In genomic region chr11:64128255-64129006, GRCh38 we compare ENCODE assay signal across 22 cellular contexts.
"Had no signal": no experiment of that assay in that cellular context is flagged by ENCODE, and none has a peak within 500 bp of the region (broad histone marks: within the 10 kb centered on the region; RNA-seq: fewer than 3 reads in every experiment).

No MANE protein-coding gene starts in this region.

- H3K9me3 ChIP-seq: breast epithelium, left lung, upper lobe of right lung had no signal

- H3K36me3 ChIP-seq: breast epithelium, left lung, upper lobe of right lung had no signal

- H3K27ac ChIP-seq: breast epithelium, coronary artery, left lung, upper lobe of right lung had no signal

- H3K27ac Mint-ChIP-seq: activated naive CD4-positive, alpha-beta T cell treated with anti-CD3 and anti-CD28 coated beads for 36 hours; nephron progenitor cell; progenitor cell of endocrine pancreas had no signal

- H3K9me3 Mint-ChIP-seq: activated naive CD4-positive, alpha-beta T cell treated with anti-CD3 and anti-CD28 coated beads for 36 hours; activated T-cell treated with anti-CD3 and anti-CD28 coated beads, Interleukin-2, amount 50 U/mL, for 4 hours; nephron progenitor cell had no signal

- DNase-seq: activated CD4-positive, alpha-beta T cell treated with anti-CD3 and anti-CD28 coated beads, Interleukin-2, amount 50 U/mL, for 1 hour; activated CD4-positive, CD25-positive, alpha-beta regulatory T cell treated with anti-CD3 and anti-CD28 coated beads, Interleukin-2, amount 50 U/mL, for 72 hours; activated CD8-positive, alpha-beta memory T cell treated with anti-CD3 and anti-CD28 coated beads, Interleukin-2, amount 50 U/mL, for 4 hours; activated naive CD4-positive, alpha-beta T cell treated with anti-CD3 and anti-CD28 coated beads for 36 hours; activated T-cell treated with anti-CD3 and anti-CD28 coated beads, Interleukin-2, amount 50 U/mL, for 4 hours; aorta; foreskin melanocyte; glutamatergic neuron; islet precursor cell; left lung; midbrain; nephron progenitor cell; occipital lobe; stimulated activated CD4-positive, alpha-beta T cell treated with anti-CD3 and anti-CD28 coated beads, Interleukin-12 subunit alpha, Interleukin-12 subunit beta, amount 100 ng/mL, for 4 hours; stimulated activated CD4-positive, alpha-beta T cell treated with anti-CD3 and anti-CD28 coated beads, Interleukin-1b, Interleukin-23, amount 100 ng/mL, for 48 hours; stimulated activated CD8-positive, alpha-beta memory T cell treated with anti-CD3 and anti-CD28 coated beads, Interleukin-4, amount 100 ng/mL, for 48 hours; stimulated activated naive CD4-positive, alpha-beta T cell; T-helper 9 cell; upper lobe of right lung had no signal

- H3K27me3 ChIP-seq: breast epithelium, left lung, upper lobe of right lung had no signal

- H3K4me1 ChIP-seq: upper lobe of right lung had no signal

- H3K4me3 Mint-ChIP-seq: activated naive CD4-positive, alpha-beta T cell treated with anti-CD3 and anti-CD28 coated beads for 36 hours; activated T-cell treated with anti-CD3 and anti-CD28 coated beads, Interleukin-2, amount 50 U/mL, for 4 hours; nephron progenitor cell had no signal

- H3K4me3 ChIP-seq: breast epithelium, coronary artery, left lung, upper lobe of right lung had no signal

- ATAC-seq: activated T-cell treated with anti-CD3 and anti-CD28 coated beads, Interleukin-2, amount 50 U/mL, for 4 hours; left lung; upper lobe of right lung had no signal
